Comparison of ENCODE assay signal across 10 cellular contexts in genomic region chr15:75651810-75652543, GRCh38. TPM values are rescaled to one million over a fixed set of nuclear protein-coding genes. Genes with fewer than 3 reads are reported as not detected.
DNase-seq lines count a peak whose midpoint lies in the region; ATAC-seq and TF ChIP-seq lines count a peak whose summit lies in the region.
"Had no signal": no experiment of that assay in that cellular context is flagged by ENCODE, and none has a peak within 500 bp of the region (broad histone marks: within the 10 kb centered on the region; RNA-seq: fewer than 3 reads in every experiment).

No MANE protein-coding gene starts in this region.

- H3K36me3 ChIP-seq in HUES64 (ENCODE audit: insufficient read depth, low read length) (peaks cover 19% of the 10 kb centered on the region), skeletal muscle satellite cell (ENCODE audit: insufficient read depth, low read length) (peaks cover 25% of the 10 kb centered on the region)

- H3K9me3 ChIP-seq in HUES64 (ENCODE audit: insufficient read depth, low read depth, low read length) = no peaks in the 10 kb centered on the region
- H3K9me3 ChIP-seq in skeletal muscle satellite cell (replicated peaks; ENCODE audit: low read length) = no peaks in the 10 kb centered on the region
- H3K9me3 ChIP-seq: SJSA1 had no signal

- H3K4me1 ChIP-seq in HUES64 (ENCODE audit: insufficient read depth, low read length) = peaks cover 30% of the 10 kb centered on the region
- H3K4me1 ChIP-seq in skeletal muscle satellite cell (ENCODE audit: control insufficient read depth, insufficient read depth, low read length) = peaks cover 60% of the 10 kb centered on the region

- H3K9me3 Mint-ChIP-seq in activated T-helper 17 cell treated with anti-CD3 and anti-CD28 coated beads, Interleukin-2, amount 50 U/mL, for 72 hours = no peaks in the 10 kb centered on the region
- peaks cover 13% of the 10 kb centered on the region for H3K9me3 Mint-ChIP-seq in glutamatergic neuron (ENCODE audit: unreplicated experiment)

- no peaks in the 10 kb centered on the region for H3K36me3 Mint-ChIP-seq in activated T-helper 17 cell treated with anti-CD3 and anti-CD28 coated beads, Interleukin-2, amount 50 U/mL, for 72 hours (ENCODE audit: low read depth)
- peaks cover 20% of the 10 kb centered on the region for H3K36me3 Mint-ChIP-seq in glutamatergic neuron (ENCODE audit: unreplicated experiment)

- TF ChIP-seq CTCF in glutamatergic neuron (IDR thresholded peaks at IDR 0.05; ENCODE audit: partially characterized antibody, unreplicated experiment) = no peak

- H3K27ac Mint-ChIP-seq in activated T-helper 17 cell treated with anti-CD3 and anti-CD28 coated beads, Interleukin-2, amount 50 U/mL, for 72 hours = peak overlapping the region; percentile 80
- H3K27ac Mint-ChIP-seq in glutamatergic neuron (ENCODE audit: unreplicated experiment) = no peak overlapping the region

- H3K27me3 Mint-ChIP-seq in activated T-helper 17 cell treated with anti-CD3 and anti-CD28 coated beads, Interleukin-2, amount 50 U/mL, for 72 hours = no peaks in the 10 kb centered on the region
- H3K27me3 Mint-ChIP-seq in glutamatergic neuron (ENCODE audit: unreplicated experiment) = peaks cover 8% of the 10 kb centered on the region

- DNase-seq in glutamatergic neuron = no peak
- DNase-seq in HuH-7.5 (ENCODE audit: low spot score) = no peak
- DNase-seq in effector CD8-positive, alpha-beta T cell (lab: John Stamatoyannopoulos, UW) = no peak
- DNase-seq in D341Med (ENCODE audit: low spot score) = no peak
- DNase-seq: activated gamma-delta T cell treated with Interleukin-2 at 50 U/mL for 16 hours had no signal

- WGBS in HUES64 = 92% methylated on average over 2 of the region's 2 CpGs

- no peak for ATAC-seq in activated T-helper 17 cell treated with anti-CD3 and anti-CD28 coated beads, Interleukin-2, amount 50 U/mL, for 72 hours (replicated peaks)
- no peak for ATAC-seq in GM21528 (IDR thresholded peaks at IDR 0.05; ENCODE audit: low FRiP score, unreplicated experiment)

- peak overlapping the region; percentile 87 for H3K4me3 Mint-ChIP-seq in activated T-helper 17 cell treated with anti-CD3 and anti-CD28 coated beads, Interleukin-2, amount 50 U/mL, for 72 hours
- peak overlapping the region; percentile 91 for H3K4me3 Mint-ChIP-seq in glutamatergic neuron (ENCODE audit: unreplicated experiment)

- H3K4me3 ChIP-seq in HUES64 (ENCODE audit: low read length) (no peak overlapping the region), skeletal muscle satellite cell (ENCODE audit: low read length) (peak overlapping the region; percentile 90)
- H3K4me3 ChIP-seq: SJSA1 had no signal

- no peak overlapping the region for H3K27ac ChIP-seq in HUES64 (ENCODE audit: low read depth, low read length)
- H3K27ac ChIP-seq: SJSA1 had no signal

- H3K9ac ChIP-seq in HUES64 (ENCODE audit: low read depth, low read length) (peak overlapping the region; percentile 8; the same call in 1 of the 2 replicates), skeletal muscle satellite cell (ENCODE audit: low read depth, low read length) (peak overlapping the region; percentile 20)

- H3K27me3 ChIP-seq in HUES64 (ENCODE audit: insufficient read depth, low read length) = peaks cover 2% of the 10 kb centered on the region
- no peaks in the 10 kb centered on the region for H3K27me3 ChIP-seq in skeletal muscle satellite cell (ENCODE audit: control insufficient read depth, insufficient read depth, low read length)
- H3K27me3 ChIP-seq: SJSA1 had no signal

- peak overlapping the region; percentile 93 for H3K4me2 ChIP-seq in skeletal muscle satellite cell (ENCODE audit: low read length)

- H3K4me1 Mint-ChIP-seq in activated T-helper 17 cell treated with anti-CD3 and anti-CD28 coated beads, Interleukin-2, amount 50 U/mL, for 72 hours = peaks cover 20% of the 10 kb centered on the region
- H3K4me1 Mint-ChIP-seq in glutamatergic neuron (ENCODE audit: low read depth, unreplicated experiment) = peaks cover 61% of the 10 kb centered on the region

RNA-seq across cellular contexts. Expression of gene SNX33, which starts 4.3 kb away (rescaled TPM):
- polyA plus RNA-seq in HUES64 (2013, experiment 1 of 2) = 11.3 TPM
- polyA plus RNA-seq in HUES64 (2013, experiment 2 of 2) = 14.6 TPM
- total RNA-seq in activated T-helper 17 cell treated with anti-CD3 and anti-CD28 coated beads, Interleukin-2, amount 50 U/mL, for 72 hours = 10 to 100 TPM in 1 of 2 donors, 1 to 10 TPM in 1; 2.6 to 12.1 TPM
- 21.2 TPM for total RNA-seq in glutamatergic neuron (ENCODE audit: unreplicated experiment)
- 15.2 and 16.8 TPM in 2 replicates for total RNA-seq in skeletal muscle satellite cell (2012; rRNA removed)

RNA-seq across cellular contexts. Expression of gene IMP3, which starts 12.0 kb away (rescaled TPM):
- polyA plus RNA-seq in HUES64 (2013, experiment 1 of 2) = 71.2 TPM
- 64.5 TPM for polyA plus RNA-seq in HUES64 (2013, experiment 2 of 2)
- total RNA-seq in activated T-helper 17 cell treated with anti-CD3 and anti-CD28 coated beads, Interleukin-2, amount 50 U/mL, for 72 hours = 100 to 1,000 TPM in 1 of 2 donors, 10 to 100 TPM in 1; 98.3 to 113 TPM
- total RNA-seq in glutamatergic neuron (ENCODE audit: unreplicated experiment) = 33.6 TPM
- 130 and 165 TPM in 2 replicates for total RNA-seq in skeletal muscle satellite cell (2012; rRNA removed)

RNA-seq across cellular contexts. Expression of gene SNUPN, which starts 26.5 kb away (rescaled TPM):
- 21.8 TPM for polyA plus RNA-seq in HUES64 (2013, experiment 1 of 2)
- polyA plus RNA-seq in HUES64 (2013, experiment 2 of 2) = 20.4 TPM
- 10 to 100 TPM; 26.0 to 34.8 TPM for total RNA-seq in activated T-helper 17 cell treated with anti-CD3 and anti-CD28 coated beads, Interleukin-2, amount 50 U/mL, for 72 hours
- total RNA-seq in glutamatergic neuron (ENCODE audit: unreplicated experiment) = 15.5 TPM
- total RNA-seq in skeletal muscle satellite cell (2012; rRNA removed) = 25.6 and 27.1 TPM in 2 replicates
